ENCODE assay signal across 28 cellular contexts in genomic region chr11:97691061-97691460, GRCh38.
"Had no signal": no experiment of that assay in that cellular context is flagged by ENCODE, and none has a peak within 500 bp of the region (broad histone marks: within the 10 kb centered on the region; RNA-seq: fewer than 3 reads in every experiment).

No MANE protein-coding gene starts in this region.

- DNase-seq: stimulated activated CD4-positive, alpha-beta T cell treated with anti-CD3 and anti-CD28 coated beads, Interleukin-2, amount 100 ng/mL, for 48 hours; stimulated activated CD4-positive, alpha-beta T cell treated with anti-CD3 and anti-CD28 coated beads, Interleukin-4, amount 100 ng/mL, for 1 hour; stimulated activated CD4-positive, alpha-beta T cell treated with anti-CD3 and anti-CD28 coated beads, Interleukin-4, amount 100 ng/mL, for 24 hours; stimulated activated CD4-positive, alpha-beta T cell treated with anti-CD3 and anti-CD28 coated beads, Interleukin-4, amount 100 ng/mL, for 4 hours; stimulated activated CD8-positive, alpha-beta memory T cell treated with anti-CD3 and anti-CD28 coated beads, Interleukin-4, amount 100 ng/mL, for 48 hours; stimulated activated naive B cell treated with anti-CD40 and anti-IgM and Interleukin-4, amounts not matched to agents 10 μg/mL and 1 μg/mL and 100 μg/mL, for 72 hours; stimulated activated naive CD4-positive, alpha-beta T cell; stimulated activated naive CD4-positive, alpha-beta T cell treated with Interleukin-2 at 50 U/mL for 16 hours; stimulated activated naive CD8-positive, alpha-beta T cell treated with anti-CD3 and anti-CD28 coated beads, Interleukin-15, amount 100 ng/mL, for 72 hours; stimulated activated naive CD8-positive, alpha-beta T cell treated with anti-CD3 and anti-CD28 coated beads, Interleukin-15, Interleukin-2, amounts not matched to agents 100 U/mL and 50 U/mL, for 24 hours; stomach; substantia nigra; testis; thyroid gland; tibial artery; transverse colon; trophoblast cell; upper lobe of left lung; upper lobe of right lung; uterus had no signal

- H3K27me3 ChIP-seq: stomach, suprapubic skin, testis, thyroid gland, tibial artery, tibial nerve, transverse colon, upper lobe of left lung, upper lobe of right lung, uterus, vagina had no signal

- H3K4me3 Mint-ChIP-seq: stimulated activated effector memory CD8-positive, alpha-beta T cell treated with anti-CD3 and anti-CD28 coated beads, Interleukin-12 subunit alpha, Interleukin-12 subunit beta, amount 100 ng/mL, for 72 hours; stimulated activated memory B cell treated with anti-CD40 and anti-IgM and Interleukin-4, amounts not matched to agents 10 μg/mL and 1 μg/mL and 100 μg/mL, for 72 hours; stimulated activated naive B cell treated with anti-CD40 and anti-IgM and Interleukin-4, amounts not matched to agents 10 μg/mL and 1 μg/mL and 100 μg/mL, for 72 hours; stimulated activated naive CD8-positive, alpha-beta T cell treated with anti-CD3 and anti-CD28 coated beads, Interleukin-15, amount 100 ng/mL, for 72 hours; stimulated activated naive CD8-positive, alpha-beta T cell treated with anti-CD3 and anti-CD28 coated beads, Interleukin-15, Interleukin-2, amounts not matched to agents 100 ng/mL and 50 ng/mL, for 24 hours; type B pancreatic cell had no signal

- H3K27me3 Mint-ChIP-seq: stimulated activated memory B cell treated with anti-CD40 and anti-IgM and Interleukin-4, amounts not matched to agents 10 μg/mL and 1 μg/mL and 100 μg/mL, for 72 hours; stimulated activated naive B cell treated with anti-CD40 and anti-IgM and Interleukin-4, amounts not matched to agents 10 μg/mL and 1 μg/mL and 100 μg/mL, for 72 hours; stimulated activated naive CD8-positive, alpha-beta T cell treated with anti-CD3 and anti-CD28 coated beads, Interleukin-15, amount 100 ng/mL, for 72 hours; stimulated activated naive CD8-positive, alpha-beta T cell treated with anti-CD3 and anti-CD28 coated beads, Interleukin-15, Interleukin-2, amounts not matched to agents 100 ng/mL and 50 ng/mL, for 24 hours; type B pancreatic cell had no signal

- H3K9me3 ChIP-seq: testis, thoracic aorta, thyroid gland, tibial artery, upper lobe of right lung, uterus, vagina had no signal

- H3K4me3 ChIP-seq: stomach, suprapubic skin, testis, thoracic aorta, thyroid gland, tibial artery, tibial nerve, transverse colon, upper lobe of left lung, upper lobe of right lung, uterus, vagina had no signal

- H3K36me3 Mint-ChIP-seq: stimulated activated effector memory CD8-positive, alpha-beta T cell treated with anti-CD3 and anti-CD28 coated beads, Interleukin-12 subunit alpha, Interleukin-12 subunit beta, amount 100 ng/mL, for 72 hours; stimulated activated memory B cell treated with anti-CD40 and anti-IgM and Interleukin-4, amounts not matched to agents 10 μg/mL and 1 μg/mL and 100 μg/mL, for 72 hours; stimulated activated naive B cell treated with anti-CD40 and anti-IgM and Interleukin-4, amounts not matched to agents 10 μg/mL and 1 μg/mL and 100 μg/mL, for 72 hours; type B pancreatic cell had no signal

- H3K36me3 ChIP-seq: stomach, suprapubic skin, thoracic aorta, thyroid gland, tibial artery, tibial nerve, transverse colon, upper lobe of left lung, upper lobe of right lung, uterus, vagina had no signal

- H3K27ac Mint-ChIP-seq: stimulated activated effector memory CD8-positive, alpha-beta T cell treated with anti-CD3 and anti-CD28 coated beads, Interleukin-12 subunit alpha, Interleukin-12 subunit beta, amount 100 ng/mL, for 72 hours; stimulated activated memory B cell treated with anti-CD40 and anti-IgM and Interleukin-4, amounts not matched to agents 10 μg/mL and 1 μg/mL and 100 μg/mL, for 72 hours; stimulated activated naive B cell treated with anti-CD40 and anti-IgM and Interleukin-4, amounts not matched to agents 10 μg/mL and 1 μg/mL and 100 μg/mL, for 72 hours; stimulated activated naive CD8-positive, alpha-beta T cell treated with anti-CD3 and anti-CD28 coated beads, Interleukin-15, amount 100 ng/mL, for 72 hours; stimulated activated naive CD8-positive, alpha-beta T cell treated with anti-CD3 and anti-CD28 coated beads, Interleukin-15, Interleukin-2, amounts not matched to agents 100 ng/mL and 50 ng/mL, for 24 hours; type B pancreatic cell had no signal

- ATAC-seq: stimulated activated effector memory CD8-positive, alpha-beta T cell treated with anti-CD3 and anti-CD28 coated beads, Interleukin-12 subunit alpha, Interleukin-12 subunit beta, amount 100 ng/mL, for 72 hours; stimulated activated memory B cell treated with anti-CD40 and anti-IgM and Interleukin-4, amounts not matched to agents 10 μg/mL and 1 μg/mL and 100 μg/mL, for 72 hours; stimulated activated naive B cell treated with anti-CD40 and anti-IgM and Interleukin-4, amounts not matched to agents 10 μg/mL and 1 μg/mL and 100 μg/mL, for 72 hours; stimulated activated naive CD8-positive, alpha-beta T cell treated with anti-CD3 and anti-CD28 coated beads, Interleukin-15, amount 100 ng/mL, for 72 hours; stimulated activated naive CD8-positive, alpha-beta T cell treated with anti-CD3 and anti-CD28 coated beads, Interleukin-15, Interleukin-2, amounts not matched to agents 100 U/mL and 50 U/mL, for 24 hours; upper lobe of right lung had no signal

- H3K4me1 ChIP-seq: stomach, suprapubic skin, testis, thyroid gland, tibial artery, tibial nerve, transverse colon, upper lobe of left lung, upper lobe of right lung, uterus, vagina had no signal

- H3K4me1 Mint-ChIP-seq: stimulated activated effector memory CD8-positive, alpha-beta T cell treated with anti-CD3 and anti-CD28 coated beads, Interleukin-12 subunit alpha, Interleukin-12 subunit beta, amount 100 ng/mL, for 72 hours; stimulated activated memory B cell treated with anti-CD40 and anti-IgM and Interleukin-4, amounts not matched to agents 10 μg/mL and 1 μg/mL and 100 μg/mL, for 72 hours; stimulated activated naive B cell treated with anti-CD40 and anti-IgM and Interleukin-4, amounts not matched to agents 10 μg/mL and 1 μg/mL and 100 μg/mL, for 72 hours; stimulated activated naive CD8-positive, alpha-beta T cell treated with anti-CD3 and anti-CD28 coated beads, Interleukin-15, amount 100 ng/mL, for 72 hours had no signal

- H3K27ac ChIP-seq: stomach, suprapubic skin, testis, thoracic aorta, thyroid gland, tibial artery, tibial nerve, transverse colon, upper lobe of left lung, upper lobe of right lung, uterus, vagina had no signal
